Comparison of ENCODE assay signal across 9 cellular contexts in the genomic region with DNA sequence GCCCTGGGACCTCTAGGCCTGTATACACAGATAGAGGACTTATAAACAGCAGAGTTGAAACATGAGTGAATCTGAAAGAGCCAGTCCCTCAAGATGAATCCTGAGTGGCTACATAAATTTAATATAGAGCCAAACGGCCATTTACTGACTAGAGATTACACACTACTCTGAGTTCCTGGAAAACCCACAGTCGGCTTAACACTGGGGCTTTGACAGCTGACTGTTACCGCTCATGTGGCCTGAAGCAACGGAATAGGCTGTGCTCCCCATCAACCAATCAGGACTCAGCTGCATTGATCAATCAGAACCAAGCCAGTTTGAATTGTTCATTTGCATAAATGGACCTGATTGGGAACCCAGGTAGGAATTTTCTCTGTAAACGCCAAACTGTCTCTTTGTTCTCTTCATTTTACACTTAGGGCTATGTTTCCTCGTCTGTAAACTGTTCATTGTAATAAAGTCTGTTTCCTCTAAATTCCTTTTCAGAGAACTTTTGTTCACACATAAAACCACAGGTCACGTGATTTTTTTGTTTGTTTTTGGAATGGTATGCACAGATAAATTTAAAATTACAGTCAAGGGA. TPM values are rescaled to one million over a fixed set of nuclear protein-coding genes. Genes with fewer than 3 reads are reported as not detected.
DNase-seq lines count a peak whose midpoint lies in the region; ATAC-seq and TF ChIP-seq lines count a peak whose summit lies in the region.
"Had no signal": no experiment of that assay in that cellular context is flagged by ENCODE, and none has a peak within 500 bp of the region (broad histone marks: within the 10 kb centered on the region; RNA-seq: fewer than 3 reads in every experiment).

No MANE protein-coding gene starts in this region.

- TF ChIP-seq CTCF in PC-3 (conservative IDR thresholded peaks at IDR 0.05; ENCODE audit: low read depth, low read length) = no peak
- TF ChIP-seq CTCF in body of pancreas (IDR thresholded peaks at IDR 0.05) = no peak

- DNase-seq in activated T-cell treated with anti-CD3 and anti-CD28 coated beads, Interleukin-2, amount 50 U/mL, for 24 hours = no peak
- no peak for DNase-seq in activated T-cell treated with anti-CD3 and anti-CD28 coated beads, Interleukin-2, amount 50 U/mL, for 1 hour
- peak; percentile 45 for DNase-seq in PC-3
- DNase-seq in body of pancreas = peak; percentile 53 to 85 (median 68)
- peak in 1 of 2 donors; percentile 74 for DNase-seq in stimulated activated effector memory CD8-positive, alpha-beta T cell treated with anti-CD3 and anti-CD28 coated beads, Interleukin-12 subunit alpha, Interleukin-12 subunit beta, amount 100 ng/mL, for 72 hours (ENCODE audit: low spot score in 2 of 2)
- DNase-seq in NCI-H1105 treated with DMSO at 0.1 percent for 48 hours (lab: John Stamatoyannopoulos, UW) = no peak
- DNase-seq in hypothalamus (lab: John Stamatoyannopoulos, UW) = no peak
- DNase-seq: NCI-H345 had no signal

- no peak overlapping the region; the same call in 1 of the 2 replicates for H2AFZ ChIP-seq in PC-3 (ENCODE audit: low read length)

- no peaks in the 10 kb centered on the region for H3K79me2 ChIP-seq in PC-3 (ENCODE audit: low read length)

- H3K36me3 Mint-ChIP-seq in activated T-cell treated with anti-CD3 and anti-CD28 coated beads, Interleukin-2, amount 50 U/mL, for 24 hours (ENCODE audit: low read depth) = no peaks in the 10 kb centered on the region
- peaks cover 9% of the 10 kb centered on the region for H3K36me3 Mint-ChIP-seq in stimulated activated effector memory CD8-positive, alpha-beta T cell treated with anti-CD3 and anti-CD28 coated beads, Interleukin-12 subunit alpha, Interleukin-12 subunit beta, amount 100 ng/mL, for 72 hours

- no peak overlapping the region for H3K4me3 Mint-ChIP-seq in activated T-cell treated with anti-CD3 and anti-CD28 coated beads, Interleukin-2, amount 50 U/mL, for 24 hours
- H3K4me3 Mint-ChIP-seq in stimulated activated effector memory CD8-positive, alpha-beta T cell treated with anti-CD3 and anti-CD28 coated beads, Interleukin-12 subunit alpha, Interleukin-12 subunit beta, amount 100 ng/mL, for 72 hours = no peak overlapping the region

- no peak overlapping the region for H3K9ac ChIP-seq in PC-3 (ENCODE audit: low read length)

- POLR2A ChIA-PET in PC-3 (lab: Charles Lee; ENCODE audit: unreplicated experiment) = no interaction called here

- BruUV-seq in PC-3 (replicated peaks; lab: Mats Ljungman, UMichigan) = TSS peak; percentile 99

- no peak overlapping the region for H3K4me3 ChIP-seq in PC-3 (ENCODE audit: low read length)
- H3K4me3 ChIP-seq in body of pancreas = no peak overlapping the region

- peak; percentile 23 for ATAC-seq in PC-3
- ATAC-seq in body of pancreas = peak; percentile 80
- peak; percentile 99 for ATAC-seq in stimulated activated effector memory CD8-positive, alpha-beta T cell treated with anti-CD3 and anti-CD28 coated beads, Interleukin-12 subunit alpha, Interleukin-12 subunit beta, amount 100 ng/mL, for 72 hours
- ATAC-seq in GM18517 (IDR thresholded peaks at IDR 0.05; ENCODE audit: unreplicated experiment) = no peak

- H3K27ac Mint-ChIP-seq in activated T-cell treated with anti-CD3 and anti-CD28 coated beads, Interleukin-2, amount 50 U/mL, for 24 hours = peak overlapping the region; percentile 71
- H3K27ac Mint-ChIP-seq in stimulated activated effector memory CD8-positive, alpha-beta T cell treated with anti-CD3 and anti-CD28 coated beads, Interleukin-12 subunit alpha, Interleukin-12 subunit beta, amount 100 ng/mL, for 72 hours = peak overlapping the region; percentile 81

- peak in 2 of 3 donors; percentile 42 to 53 for TF ChIP-seq POLR2A in body of pancreas (IDR thresholded peaks at IDR 0.05)

- H3K4me1 ChIP-seq in PC-3 (ENCODE audit: insufficient read depth, low read length) (peaks cover 63% of the 10 kb centered on the region), body of pancreas (peaks cover 60% of the 10 kb centered on the region)

- H3K4me2 ChIP-seq in PC-3 (ENCODE audit: low read length) = peak overlapping the region; percentile 7; the same call in 1 of the 2 replicates

- intact Hi-C loops in PC-3 (cut with micrococcal nuclease) = no loop called here
- intact Hi-C loops in body of pancreas (cut with DNase I) = no loop called here

- no peaks in the 10 kb centered on the region for H3F3A ChIP-seq in PC-3 (ENCODE audit: low read length, unreplicated experiment)

- H3K4me1 Mint-ChIP-seq in activated T-cell treated with anti-CD3 and anti-CD28 coated beads, Interleukin-2, amount 50 U/mL, for 24 hours (ENCODE audit: low read depth) = peaks cover 26% of the 10 kb centered on the region
- peaks cover 24% of the 10 kb centered on the region for H3K4me1 Mint-ChIP-seq in stimulated activated effector memory CD8-positive, alpha-beta T cell treated with anti-CD3 and anti-CD28 coated beads, Interleukin-12 subunit alpha, Interleukin-12 subunit beta, amount 100 ng/mL, for 72 hours

- no peaks in the 10 kb centered on the region for H4K20me1 ChIP-seq in PC-3 (ENCODE audit: low read length)

- CTCF ChIA-PET in PC-3 (lab: Charles Lee) = no interaction called here

- H3K9me3 ChIP-seq in PC-3 (ENCODE audit: low read length) (no peaks in the 10 kb centered on the region), body of pancreas (no peaks in the 10 kb centered on the region)

- H3K9me3 Mint-ChIP-seq in activated T-cell treated with anti-CD3 and anti-CD28 coated beads, Interleukin-2, amount 50 U/mL, for 24 hours = no peaks in the 10 kb centered on the region
- H3K9me3 Mint-ChIP-seq in stimulated activated effector memory CD8-positive, alpha-beta T cell treated with anti-CD3 and anti-CD28 coated beads, Interleukin-12 subunit alpha, Interleukin-12 subunit beta, amount 100 ng/mL, for 72 hours = no peaks in the 10 kb centered on the region

- H3K27me3 ChIP-seq in PC-3 (ENCODE audit: low read length) = no peaks in the 10 kb centered on the region
- no peaks in the 10 kb centered on the region for H3K27me3 ChIP-seq in body of pancreas

- peaks cover 4% of the 10 kb centered on the region for H3K27me3 Mint-ChIP-seq in activated T-cell treated with anti-CD3 and anti-CD28 coated beads, Interleukin-2, amount 50 U/mL, for 24 hours

- 23 to 35% methylated on average over 7 of the region's 7 CpGs for WGBS in body of pancreas, 2 donors

- H3K36me3 ChIP-seq in PC-3 (ENCODE audit: low read depth, low read length) (no peaks in the 10 kb centered on the region), body of pancreas (replicated peaks in 1 of 2; ENCODE audit: insufficient read depth in 1 of 2, low read depth in 2 of 2) (no peaks in the 10 kb centered on the region)

- H3K27ac ChIP-seq in PC-3 (ENCODE audit: low read length) (peak overlapping the region; percentile 7; the same call in 1 of the 2 replicates), body of pancreas (peak overlapping the region; percentile 89 to 98 (median 93))

- no peaks in the 10 kb centered on the region; the same call in 1 of the 2 replicates for H3K9me2 ChIP-seq in PC-3 (replicated peaks; ENCODE audit: low read length)

RNA-seq across cellular contexts. Expression of a gene that starts 40.5 kb away (rescaled TPM):
- total RNA-seq in PC-3 (2014; rRNA removed) = 172 and 231 TPM in 2 replicates
- 100 to 1,000 TPM; 194 to 196 TPM for total RNA-seq in body of pancreas

Comparison
In these comparisons a context has a peak if more than half of its experiments do, and no peak if none do; other contexts are left out.
1. DNase-seq: peak in PC-3 (single experiment) and body of pancreas (4 of 4); none in activated T-cell treated with anti-CD3 and anti-CD28 coated beads, Interleukin-2, amount 50 U/mL, for 24 hours (single experiment), activated T-cell treated with anti-CD3 and anti-CD28 coated beads, Interleukin-2, amount 50 U/mL, for 1 hour (single experiment), NCI-H1105 treated with DMSO at 0.1 percent for 48 hours (single experiment) and hypothalamus (0 of 51).